1 cellular context compared by ENCODE assay signal in the genomic region with DNA sequence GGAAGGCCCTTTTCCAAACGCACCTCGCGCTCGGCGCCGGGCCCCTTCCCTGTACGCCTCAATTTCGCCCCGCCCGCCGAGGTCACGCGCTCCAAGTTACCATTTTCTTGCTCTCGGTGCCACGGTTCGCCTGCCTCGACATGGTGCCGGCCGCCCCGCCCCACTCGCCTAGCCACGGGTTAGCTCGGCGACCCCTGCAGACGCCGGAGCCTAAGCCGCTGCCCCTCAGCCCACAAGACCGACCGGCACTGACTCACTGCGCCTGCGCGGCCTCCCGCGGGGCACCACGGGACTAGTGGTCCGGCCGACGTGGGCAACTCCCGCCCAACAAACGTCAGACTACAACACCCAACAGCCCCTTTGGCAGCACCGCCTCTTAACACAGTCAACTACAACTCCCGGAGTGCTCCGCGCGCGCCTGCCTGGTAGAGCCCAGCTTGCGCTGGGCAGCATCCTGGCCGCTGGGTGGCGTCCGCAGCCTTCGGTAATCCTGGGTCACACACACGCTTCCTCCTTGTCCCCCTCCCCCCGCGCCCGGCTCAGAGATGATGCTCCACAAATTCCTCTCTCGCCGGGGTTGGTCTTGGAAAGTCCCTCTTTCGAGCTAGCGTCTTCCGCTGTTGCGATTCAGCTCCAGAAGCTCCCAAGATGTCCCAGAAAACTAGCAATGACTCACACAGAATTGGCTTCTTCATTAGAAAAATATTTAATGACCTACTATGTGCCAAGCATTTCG.
A peak's percentile ranks its signal among the peaks of the same experiment; 100 is the strongest.
TF ChIP-seq lines count a peak whose summit lies in the region.

Gene TRAPPC3 (minus strand): TSS at position 250 of the 736 bp plus-strand sequence. CDS start 108 bp downstream, at position 142.

TF ChIP-seq in HepG2, 621 proteins besides CTCF, POLR2A, EP300 and RAD21 (continued from another document and continues in another):
- TF ChIP-seq, protein P1, sequence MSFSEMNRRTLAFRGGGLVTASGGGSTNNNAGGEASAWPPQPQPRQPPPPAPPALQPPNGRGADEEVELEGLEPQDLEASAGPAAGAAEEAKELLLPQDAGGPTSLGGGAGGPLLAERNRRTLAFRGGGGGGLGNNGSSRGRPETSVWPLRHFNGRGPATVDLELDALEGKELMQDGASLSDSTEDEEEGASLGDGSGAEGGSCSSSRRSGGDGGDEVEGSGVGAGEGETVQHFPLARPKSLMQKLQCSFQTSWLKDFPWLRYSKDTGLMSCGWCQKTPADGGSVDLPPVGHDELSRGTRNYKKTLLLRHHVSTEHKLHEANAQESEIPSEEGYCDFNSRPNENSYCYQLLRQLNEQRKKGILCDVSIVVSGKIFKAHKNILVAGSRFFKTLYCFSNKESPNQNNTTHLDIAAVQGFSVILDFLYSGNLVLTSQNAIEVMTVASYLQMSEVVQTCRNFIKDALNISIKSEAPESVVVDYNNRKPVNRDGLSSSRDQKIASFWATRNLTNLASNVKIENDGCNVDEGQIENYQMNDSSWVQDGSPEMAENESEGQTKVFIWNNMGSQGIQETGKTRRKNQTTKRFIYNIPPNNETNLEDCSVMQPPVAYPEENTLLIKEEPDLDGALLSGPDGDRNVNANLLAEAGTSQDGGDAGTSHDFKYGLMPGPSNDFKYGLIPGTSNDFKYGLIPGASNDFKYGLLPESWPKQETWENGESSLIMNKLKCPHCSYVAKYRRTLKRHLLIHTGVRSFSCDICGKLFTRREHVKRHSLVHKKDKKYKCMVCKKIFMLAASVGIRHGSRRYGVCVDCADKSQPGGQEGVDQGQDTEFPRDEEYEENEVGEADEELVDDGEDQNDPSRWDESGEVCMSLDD (CRISPR knock-in tag; IDR thresholded peaks at IDR 0.05; ENCODE audit: borderline replicate concordance): no peak
- TF ChIP-seq, protein P2, sequence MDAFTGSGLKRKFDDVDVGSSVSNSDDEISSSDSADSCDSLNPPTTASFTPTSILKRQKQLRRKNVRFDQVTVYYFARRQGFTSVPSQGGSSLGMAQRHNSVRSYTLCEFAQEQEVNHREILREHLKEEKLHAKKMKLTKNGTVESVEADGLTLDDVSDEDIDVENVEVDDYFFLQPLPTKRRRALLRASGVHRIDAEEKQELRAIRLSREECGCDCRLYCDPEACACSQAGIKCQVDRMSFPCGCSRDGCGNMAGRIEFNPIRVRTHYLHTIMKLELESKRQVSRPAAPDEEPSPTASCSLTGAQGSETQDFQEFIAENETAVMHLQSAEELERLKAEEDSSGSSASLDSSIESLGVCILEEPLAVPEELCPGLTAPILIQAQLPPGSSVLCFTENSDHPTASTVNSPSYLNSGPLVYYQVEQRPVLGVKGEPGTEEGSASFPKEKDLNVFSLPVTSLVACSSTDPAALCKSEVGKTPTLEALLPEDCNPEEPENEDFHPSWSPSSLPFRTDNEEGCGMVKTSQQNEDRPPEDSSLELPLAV (CRISPR knock-in tag; conservative IDR thresholded peaks at IDR 0.05; ENCODE audit: low read depth): no peak
- TF ChIP-seq SMARCC2 (IDR thresholded peaks at IDR 0.05): no peak
- TF ChIP-seq ZNF564 (CRISPR knock-in tag; IDR thresholded peaks at IDR 0.05): no peak
- TF ChIP-seq, protein P3, sequence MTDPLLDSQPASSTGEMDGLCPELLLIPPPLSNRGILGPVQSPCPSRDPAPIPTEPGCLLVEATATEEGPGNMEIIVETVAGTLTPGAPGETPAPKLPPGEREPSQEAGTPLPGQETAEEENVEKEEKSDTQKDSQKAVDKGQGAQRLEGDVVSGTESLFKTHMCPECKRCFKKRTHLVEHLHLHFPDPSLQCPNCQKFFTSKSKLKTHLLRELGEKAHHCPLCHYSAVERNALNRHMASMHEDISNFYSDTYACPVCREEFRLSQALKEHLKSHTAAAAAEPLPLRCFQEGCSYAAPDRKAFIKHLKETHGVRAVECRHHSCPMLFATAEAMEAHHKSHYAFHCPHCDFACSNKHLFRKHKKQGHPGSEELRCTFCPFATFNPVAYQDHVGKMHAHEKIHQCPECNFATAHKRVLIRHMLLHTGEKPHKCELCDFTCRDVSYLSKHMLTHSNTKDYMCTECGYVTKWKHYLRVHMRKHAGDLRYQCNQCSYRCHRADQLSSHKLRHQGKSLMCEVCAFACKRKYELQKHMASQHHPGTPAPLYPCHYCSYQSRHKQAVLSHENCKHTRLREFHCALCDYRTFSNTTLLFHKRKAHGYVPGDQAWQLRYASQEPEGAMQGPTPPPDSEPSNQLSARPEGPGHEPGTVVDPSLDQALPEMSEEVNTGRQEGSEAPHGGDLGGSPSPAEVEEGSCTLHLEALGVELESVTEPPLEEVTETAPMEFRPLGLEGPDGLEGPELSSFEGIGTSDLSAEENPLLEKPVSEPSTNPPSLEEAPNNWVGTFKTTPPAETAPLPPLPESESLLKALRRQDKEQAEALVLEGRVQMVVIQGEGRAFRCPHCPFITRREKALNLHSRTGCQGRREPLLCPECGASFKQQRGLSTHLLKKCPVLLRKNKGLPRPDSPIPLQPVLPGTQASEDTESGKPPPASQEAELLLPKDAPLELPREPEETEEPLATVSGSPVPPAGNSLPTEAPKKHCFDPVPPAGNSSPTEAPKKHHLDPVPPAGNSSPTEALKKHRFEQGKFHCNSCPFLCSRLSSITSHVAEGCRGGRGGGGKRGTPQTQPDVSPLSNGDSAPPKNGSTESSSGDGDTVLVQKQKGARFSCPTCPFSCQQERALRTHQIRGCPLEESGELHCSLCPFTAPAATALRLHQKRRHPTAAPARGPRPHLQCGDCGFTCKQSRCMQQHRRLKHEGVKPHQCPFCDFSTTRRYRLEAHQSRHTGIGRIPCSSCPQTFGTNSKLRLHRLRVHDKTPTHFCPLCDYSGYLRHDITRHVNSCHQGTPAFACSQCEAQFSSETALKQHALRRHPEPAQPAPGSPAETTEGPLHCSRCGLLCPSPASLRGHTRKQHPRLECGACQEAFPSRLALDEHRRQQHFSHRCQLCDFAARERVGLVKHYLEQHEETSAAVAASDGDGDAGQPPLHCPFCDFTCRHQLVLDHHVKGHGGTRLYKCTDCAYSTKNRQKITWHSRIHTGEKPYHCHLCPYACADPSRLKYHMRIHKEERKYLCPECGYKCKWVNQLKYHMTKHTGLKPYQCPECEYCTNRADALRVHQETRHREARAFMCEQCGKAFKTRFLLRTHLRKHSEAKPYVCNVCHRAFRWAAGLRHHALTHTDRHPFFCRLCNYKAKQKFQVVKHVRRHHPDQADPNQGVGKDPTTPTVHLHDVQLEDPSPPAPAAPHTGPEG (CRISPR knock-in tag; IDR thresholded peaks at IDR 0.05): no peak
- no peak for TF ChIP-seq ZNF446 (CRISPR knock-in tag; IDR thresholded peaks at IDR 0.05)
- TF ChIP-seq KDM3A (CRISPR knock-in tag; IDR thresholded peaks at IDR 0.05; ENCODE audit: low read depth): peak; percentile 91
- TF ChIP-seq E2F5 (CRISPR knock-in tag; conservative IDR thresholded peaks at IDR 0.05): 0 out of 2 replicates have a peak, but pooled peaks have one; percentile 16
- TF ChIP-seq, protein P4, sequence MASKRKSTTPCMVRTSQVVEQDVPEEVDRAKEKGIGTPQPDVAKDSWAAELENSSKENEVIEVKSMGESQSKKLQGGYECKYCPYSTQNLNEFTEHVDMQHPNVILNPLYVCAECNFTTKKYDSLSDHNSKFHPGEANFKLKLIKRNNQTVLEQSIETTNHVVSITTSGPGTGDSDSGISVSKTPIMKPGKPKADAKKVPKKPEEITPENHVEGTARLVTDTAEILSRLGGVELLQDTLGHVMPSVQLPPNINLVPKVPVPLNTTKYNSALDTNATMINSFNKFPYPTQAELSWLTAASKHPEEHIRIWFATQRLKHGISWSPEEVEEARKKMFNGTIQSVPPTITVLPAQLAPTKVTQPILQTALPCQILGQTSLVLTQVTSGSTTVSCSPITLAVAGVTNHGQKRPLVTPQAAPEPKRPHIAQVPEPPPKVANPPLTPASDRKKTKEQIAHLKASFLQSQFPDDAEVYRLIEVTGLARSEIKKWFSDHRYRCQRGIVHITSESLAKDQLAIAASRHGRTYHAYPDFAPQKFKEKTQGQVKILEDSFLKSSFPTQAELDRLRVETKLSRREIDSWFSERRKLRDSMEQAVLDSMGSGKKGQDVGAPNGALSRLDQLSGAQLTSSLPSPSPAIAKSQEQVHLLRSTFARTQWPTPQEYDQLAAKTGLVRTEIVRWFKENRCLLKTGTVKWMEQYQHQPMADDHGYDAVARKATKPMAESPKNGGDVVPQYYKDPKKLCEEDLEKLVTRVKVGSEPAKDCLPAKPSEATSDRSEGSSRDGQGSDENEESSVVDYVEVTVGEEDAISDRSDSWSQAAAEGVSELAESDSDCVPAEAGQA (IDR thresholded peaks at IDR 0.05; ENCODE audit: low read depth): peak; percentile 24; the same call in 1 of the 2 replicates
- TF ChIP-seq, protein P4 (CRISPR knock-in tag; IDR thresholded peaks at IDR 0.05; ENCODE audit: borderline replicate concordance): no peak
- TF ChIP-seq ZNF580 (CRISPR knock-in tag; IDR thresholded peaks at IDR 0.05; ENCODE audit: borderline replicate concordance, low read depth): peak; percentile 47; the same call in 1 of the 2 replicates
- TF ChIP-seq HBP1 (CRISPR knock-in tag; IDR thresholded peaks at IDR 0.05; ENCODE audit: low read depth): no peak
- TF ChIP-seq KDM6A (CRISPR knock-in tag; IDR thresholded peaks at IDR 0.05; ENCODE audit: low read depth): no peak
- TF ChIP-seq, protein P5, sequence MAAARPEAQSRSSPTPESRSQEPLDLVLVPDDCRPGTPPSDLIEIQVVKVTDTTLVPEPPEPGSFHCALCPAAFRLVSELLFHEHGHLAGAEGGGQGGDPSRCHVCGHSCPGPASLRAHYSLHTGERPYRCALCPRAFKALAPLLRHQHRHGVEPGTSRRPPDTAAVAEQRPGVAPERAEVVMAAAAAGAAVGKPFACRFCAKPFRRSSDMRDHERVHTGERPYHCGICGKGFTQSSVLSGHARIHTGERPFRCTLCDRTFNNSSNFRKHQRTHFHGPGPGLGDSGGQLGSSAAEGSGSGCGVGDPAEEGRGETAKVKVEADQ (CRISPR knock-in tag; IDR thresholded peaks at IDR 0.05; ENCODE audit: borderline replicate concordance): peak; percentile 89; the same call in 1 of the 2 replicates
- TF ChIP-seq, protein P6, sequence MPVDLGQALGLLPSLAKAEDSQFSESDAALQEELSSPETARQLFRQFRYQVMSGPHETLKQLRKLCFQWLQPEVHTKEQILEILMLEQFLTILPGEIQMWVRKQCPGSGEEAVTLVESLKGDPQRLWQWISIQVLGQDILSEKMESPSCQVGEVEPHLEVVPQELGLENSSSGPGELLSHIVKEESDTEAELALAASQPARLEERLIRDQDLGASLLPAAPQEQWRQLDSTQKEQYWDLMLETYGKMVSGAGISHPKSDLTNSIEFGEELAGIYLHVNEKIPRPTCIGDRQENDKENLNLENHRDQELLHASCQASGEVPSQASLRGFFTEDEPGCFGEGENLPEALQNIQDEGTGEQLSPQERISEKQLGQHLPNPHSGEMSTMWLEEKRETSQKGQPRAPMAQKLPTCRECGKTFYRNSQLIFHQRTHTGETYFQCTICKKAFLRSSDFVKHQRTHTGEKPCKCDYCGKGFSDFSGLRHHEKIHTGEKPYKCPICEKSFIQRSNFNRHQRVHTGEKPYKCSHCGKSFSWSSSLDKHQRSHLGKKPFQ (CRISPR knock-in tag; IDR thresholded peaks at IDR 0.05; ENCODE audit: insufficient replicate concordance): peak; percentile 82
- no peak for TF ChIP-seq HHEX (CRISPR knock-in tag; IDR thresholded peaks at IDR 0.05)
- TF ChIP-seq PAXIP1 (CRISPR knock-in tag; conservative IDR thresholded peaks at IDR 0.05): peak; percentile 67
